ENCODE assay signal across 27 cellular contexts in genomic region chr10:96536129-96536528, GRCh38. TPM values are rescaled to one million over a fixed set of nuclear protein-coding genes. Genes with fewer than 3 reads are reported as not detected.
"Had no signal": no experiment of that assay in that cellular context is flagged by ENCODE, and none has a peak within 500 bp of the region (broad histone marks: within the 10 kb centered on the region; RNA-seq: fewer than 3 reads in every experiment).

No MANE protein-coding gene starts in this region.

- DNase-seq: activated CD4-positive, alpha-beta T cell treated with anti-CD3 and anti-CD28 coated beads for 48 hours; activated CD4-positive, alpha-beta T cell treated with anti-CD3 and anti-CD28 coated beads, Interleukin-2, amount 50 U/mL, for 4 hours; activated CD4-positive, CD25-positive, alpha-beta regulatory T cell treated with anti-CD3 and anti-CD28 coated beads, Interleukin-2, amount 50 U/mL, for 72 hours; activated CD8-positive, alpha-beta memory T cell treated with anti-CD3 and anti-CD28 coated beads, Interleukin-2, amount 50 U/mL, for 48 hours; activated CD8-positive, alpha-beta T cell treated with anti-CD3 and anti-CD28 coated beads, Interleukin-2, amount 10 ng/mL, durations not matched to agents 7 days and 5 days; activated naive CD4-positive, alpha-beta T cell treated with anti-CD3 and anti-CD28 coated beads, Interleukin-2, amount 50 U/mL, for 16 hours; activated naive CD8-positive, alpha-beta T cell treated with anti-CD3 and anti-CD28 coated beads, Interleukin-2, amount 10 ng/mL, durations not matched to agents 7 days and 5 days; activated T-cell treated with anti-CD3 and anti-CD28 coated beads, Interleukin-2, amount 50 U/mL, for 1 hour; adrenal gland; aorta; caudate nucleus; Kasumi-1; KBM-7; MV-4-11; NCI-H1092 treated with DMSO at 0.1 percent for 48 hours; NCI-H1436; NCI-H1694 treated with DMSO at 0.1 percent for 48 hours; NCI-H2029 treated with DMSO at 0.1 percent for 48 hours; NCI-H345; NCI-H510A treated with DMSO at 0.1 percent for 48 hours; NCI-H69; Peyer's patch; Right ventricle myocardium superior; SW 1271 had no signal

- H3K27ac ChIP-seq: adrenal gland, breast epithelium, Peyer's patch, RWPE1, SJSA1 had no signal

- H3K27me3 ChIP-seq: adrenal gland, breast epithelium, Peyer's patch, SJSA1 had no signal

- H3K9me3 ChIP-seq: adrenal gland, breast epithelium, Peyer's patch, SJSA1 had no signal

- H3K4me1 ChIP-seq: adrenal gland, breast epithelium, Peyer's patch, SJSA1 had no signal

- H3K4me3 ChIP-seq: adrenal gland, breast epithelium, Peyer's patch, SJSA1 had no signal

RNA-seq across cellular contexts. Expression of gene TLL2, which starts 22.4 kb away (rescaled TPM):
- total RNA-seq: activated naive CD8-positive, alpha-beta T cell treated with anti-CD3 and anti-CD28 coated beads, Interleukin-2, amount 10 ng/mL, durations not matched to agents 7 days and 5 days; SJSA1 had no signal
- polyA plus RNA-seq: aorta had no signal
